ENCODE assay signal across 18 cellular contexts in genomic region chr21:34935452-34935851, GRCh38.
DNase-seq lines count a peak whose midpoint lies in the region; ATAC-seq and TF ChIP-seq lines count a peak whose summit lies in the region.
"Had no signal": no experiment of that assay in that cellular context is flagged by ENCODE, and none has a peak within 500 bp of the region (broad histone marks: within the 10 kb centered on the region; RNA-seq: fewer than 3 reads in every experiment).

No MANE protein-coding gene starts in this region.

- no peak for DNase-seq in activated CD4-positive, alpha-beta T cell treated with anti-CD3 and anti-CD28 coated beads for 36 hours
- no peak for DNase-seq in activated CD4-positive, alpha-beta T cell treated with anti-CD3 and anti-CD28 coated beads, Interleukin-2, amount 50 U/mL, for 4 hours
- DNase-seq in amniotic epithelial cell (ENCODE audit: low read depth): peak; percentile 37
- no peak for DNase-seq in psoas muscle
- no peak for DNase-seq in Ammon's horn (ENCODE audit: low spot score)
- no peak for DNase-seq in NCI-H128 (lab: John Stamatoyannopoulos, UW; ENCODE audit: unreplicated experiment)
- DNase-seq: aorta; DMS53; effector CD4-positive, alpha-beta T cell; glutamatergic neuron; left cardiac atrium; NCI-H146; NCI-H526 treated with DMSO at 0.1 percent for 48 hours had no signal

- H3K9me3 ChIP-seq in Loucy (ENCODE audit: insufficient read depth, low read depth, low read length): no peaks in the 10 kb centered on the region
- H3K9me3 ChIP-seq in psoas muscle: no peaks in the 10 kb centered on the region
- H3K9me3 ChIP-seq: A549, tibial nerve had no signal

- peaks cover 67% of the 10 kb centered on the region for H4K20me1 ChIP-seq in Loucy (ENCODE audit: insufficient read depth, low read length, poor library complexity, severe bottlenecking)

- H3K36me3 ChIP-seq in Loucy (ENCODE audit: insufficient read depth, low read length) (peaks cover 17% of the 10 kb centered on the region; the same call in 1 of the 2 replicates), psoas muscle (ENCODE audit: insufficient read depth in 1 of 2, low read depth in 1 of 2) (no peaks in the 10 kb centered on the region)
- H3K36me3 ChIP-seq: tibial nerve had no signal

- POLR2A ChIA-PET in activated CD4-positive, alpha-beta T cell treated with anti-CD3 and anti-CD28 coated beads for 36 hours (lab: Charles Lee): interaction anchor here (0.6 to 2.2 kb wide), 8 partner anchors 11 to 112 kb away, joined by 3 to 11 read pairs (median 6); no protein-coding TSS in a partner anchor

- peak; percentile 73 for ATAC-seq in activated CD4-positive, alpha-beta T cell treated with anti-CD3 and anti-CD28 coated beads for 36 hours
- ATAC-seq in psoas muscle (peak in 3 of 4 donors; percentile 48 to 66 (median 49)), HG03025 (IDR thresholded peaks at IDR 0.05; ENCODE audit: low FRiP score, unreplicated experiment) (no peak)
- ATAC-seq: A549, left cardiac atrium had no signal

- H3K79me2 ChIP-seq in Loucy (ENCODE audit: insufficient read depth, low read length): peaks cover 94% of the 10 kb centered on the region

- H3K9me3 Mint-ChIP-seq in activated CD4-positive, alpha-beta T cell treated with anti-CD3 and anti-CD28 coated beads for 36 hours (ENCODE audit: low read depth): no peaks in the 10 kb centered on the region

- peak overlapping the region; percentile 66 for H3K4me2 ChIP-seq in Loucy (ENCODE audit: low read depth, low read length, poor library complexity, severe bottlenecking)
- H3K4me2 ChIP-seq: A549 had no signal

- WGBS in psoas muscle, 3 donors: 98 to 100% (median 98%) methylated on average over 1 of the region's 1 CpG

- H3F3A ChIP-seq in Loucy (ENCODE audit: low read depth): 0 out of 2 replicates have a peak, but pooled peaks cover 6% of the 10 kb centered on the region

- TF ChIP-seq CTCF in Loucy (conservative IDR thresholded peaks at IDR 0.05; ENCODE audit: low read length) (no peak), psoas muscle (IDR thresholded peaks at IDR 0.05) (no peak)

- H3K4me1 ChIP-seq in Loucy (ENCODE audit: insufficient read depth, low read length, poor library complexity, severe bottlenecking) (peaks cover 86% of the 10 kb centered on the region), psoas muscle (no peaks in the 10 kb centered on the region)

- no peaks in the 10 kb centered on the region for H3K9me2 ChIP-seq in Loucy (replicated peaks; ENCODE audit: low read depth, low read length)

- CTCF ChIA-PET in activated CD4-positive, alpha-beta T cell treated with anti-CD3 and anti-CD28 coated beads for 36 hours (lab: Charles Lee): interaction anchor here (0.6 to 4.3 kb wide), 14 partner anchors 11 to 153 kb away, joined by 3 to 33 read pairs (median 4); no protein-coding TSS in a partner anchor

- intact Hi-C loops in activated CD4-positive, alpha-beta T cell treated with anti-CD3 and anti-CD28 coated beads for 36 hours (cut with DNase I, micrococcal nuclease): loop anchor here (1.0 to 10.0 kb wide), 7 partner anchors 8 to 1199 kb away; partner anchors contain the start of genes RUNX1 (in 2 of the 2) and CBR3 (in 1 of the 2)
- intact Hi-C loops in psoas muscle (cut with DNase I): no loop called here

- peaks cover 7% of the 10 kb centered on the region for H3K36me3 Mint-ChIP-seq in activated CD4-positive, alpha-beta T cell treated with anti-CD3 and anti-CD28 coated beads for 36 hours (ENCODE audit: low read depth)

- H3K4me3 ChIP-seq in Loucy (ENCODE audit: low read length, poor library complexity, severe bottlenecking) (peak overlapping the region; percentile 54), psoas muscle (no peak overlapping the region)
- H3K4me3 ChIP-seq: A549, tibial nerve had no signal

- H3K4me1 Mint-ChIP-seq in activated CD4-positive, alpha-beta T cell treated with anti-CD3 and anti-CD28 coated beads for 36 hours: peaks cover 90% of the 10 kb centered on the region

- peak overlapping the region; percentile 68 for H3K4me3 Mint-ChIP-seq in activated CD4-positive, alpha-beta T cell treated with anti-CD3 and anti-CD28 coated beads for 36 hours
- H3K4me3 Mint-ChIP-seq: neural crest cell had no signal

- H3K27me3 ChIP-seq in Loucy (ENCODE audit: insufficient read depth, low read length, poor library complexity, severe bottlenecking): no peaks in the 10 kb centered on the region
- H3K27me3 ChIP-seq in psoas muscle (ENCODE audit: insufficient read depth in 3 of 3, low read length in 2 of 3): peaks cover 0 to 2% (median 0%) of the 10 kb centered on the region in 3 donors
- H3K27me3 ChIP-seq: tibial nerve had no signal

- no peak overlapping the region for H3K27ac ChIP-seq in psoas muscle
- H3K27ac ChIP-seq: A549, tibial nerve had no signal

- no peaks in the 10 kb centered on the region for H3K27me3 Mint-ChIP-seq in activated CD4-positive, alpha-beta T cell treated with anti-CD3 and anti-CD28 coated beads for 36 hours

- peak overlapping the region; percentile 64 for H3K9ac ChIP-seq in Loucy (ENCODE audit: low read depth, low read length, poor library complexity, severe bottlenecking)

- peak overlapping the region; percentile 96 for H3K27ac Mint-ChIP-seq in activated CD4-positive, alpha-beta T cell treated with anti-CD3 and anti-CD28 coated beads for 36 hours

- H2AFZ ChIP-seq in Loucy (ENCODE audit: low read length): no peak overlapping the region

Comparison
In these comparisons a context has a peak if more than half of its experiments do, and no peak if none do; other contexts are left out.
1. intact Hi-C loops: an anchor here in activated CD4-positive, alpha-beta T cell treated with anti-CD3 and anti-CD28 coated beads for 36 hours (1.0 to 10.0 kb wide); none called in psoas muscle.